9 cellular contexts compared by ENCODE assay signal in genomic region chr1:40783001-40783905, GRCh38. TPM values are rescaled to one million over a fixed set of nuclear protein-coding genes. Genes with fewer than 3 reads are reported as not detected.
DNase-seq lines count a peak whose midpoint lies in the region; ATAC-seq and TF ChIP-seq lines count a peak whose summit lies in the region.
"Had no signal": no experiment of that assay in that cellular context is flagged by ENCODE, and none has a peak within 500 bp of the region (broad histone marks: within the 10 kb centered on the region; RNA-seq: fewer than 3 reads in every experiment).

TSS of gene KCNQ4 (plus strand) at chr1:40783787. CDS start at chr1:40784094, 307 bp downstream.

- no peak within 1 kb of the TSS for H3K9ac ChIP-seq in KMS-11

- no peaks in the 10 kb centered on the region for H3K9me3 ChIP-seq in ovary

- 4 to 9% (median 8%) methylated on average over 43 to 73 of the region's 73 CpGs for WGBS in ovary, 3 donors

- peak; percentile 44 for ATAC-seq in activated T-cell treated with anti-CD3 and anti-CD28 coated beads, Interleukin-2, amount 50 U/mL, for 72 hours (replicated peaks in 1 of 2)
- ATAC-seq in GM21737 (IDR thresholded peaks at IDR 0.05; ENCODE audit: unreplicated experiment) (no peak), GM21381 (IDR thresholded peaks at IDR 0.05; ENCODE audit: unreplicated experiment) (no peak)

- H3K4me1 ChIP-seq in KMS-11 (ENCODE audit: low read depth, poor library complexity, severe bottlenecking) (no peaks in the 10 kb centered on the region), ovary (ENCODE audit: insufficient read depth) (peaks cover 9% of the 10 kb centered on the region)

- H3K27ac Mint-ChIP-seq in activated T-cell treated with anti-CD3 and anti-CD28 coated beads, Interleukin-2, amount 50 U/mL, for 72 hours: no peak within 1 kb of the TSS

- H3K79me2 ChIP-seq in KMS-11 (ENCODE audit: insufficient read depth, low read depth): no peaks in the 10 kb centered on the region

- peak within 1 kb of the TSS; percentile 18; the same call in 1 of the 2 replicates for H2AFZ ChIP-seq in KMS-11 (ENCODE audit: low read depth)

- TF ChIP-seq POLR2A in ovary (IDR thresholded peaks at IDR 0.05): no peak

- peaks cover 0 to 2% of the 10 kb centered on the region in 2 donors for H3K36me3 Mint-ChIP-seq in activated T-cell treated with anti-CD3 and anti-CD28 coated beads, Interleukin-2, amount 50 U/mL, for 72 hours (ENCODE audit: insufficient read depth in 2 of 2)

- TF ChIP-seq EP300 in ovary (IDR thresholded peaks at IDR 0.05): no peak

- intact Hi-C loops in ovary (cut with DNase I): loop anchor here in 1 of 4 donors (10.0 kb wide), 1 partner anchor 62 kb away; no protein-coding TSS in a partner anchor

- peak within 1 kb of the TSS; percentile 70 to 79 for H3K4me3 Mint-ChIP-seq in activated T-cell treated with anti-CD3 and anti-CD28 coated beads, Interleukin-2, amount 50 U/mL, for 72 hours

- no peaks in the 10 kb centered on the region for H4K20me1 ChIP-seq in KMS-11 (ENCODE audit: insufficient read depth)

- no peak within 1 kb of the TSS for H3K4me3 ChIP-seq in KMS-11 (IDR thresholded peaks at IDR 0.05; ENCODE audit: insufficient read depth, low read depth, low read length)
- peak within 1 kb of the TSS; percentile 50 for H3K4me3 ChIP-seq in ovary

- TF ChIP-seq CTCF in KMS-11 (conservative IDR thresholded peaks at IDR 0.05; ENCODE audit: low read depth, low read length) (no peak), ovary (IDR thresholded peaks at IDR 0.05) (no peak)

- H3K4me1 Mint-ChIP-seq in activated T-cell treated with anti-CD3 and anti-CD28 coated beads, Interleukin-2, amount 50 U/mL, for 72 hours (ENCODE audit: low read depth): peaks cover 5% of the 10 kb centered on the region

- H3K27me3 ChIP-seq in KMS-11 (ENCODE audit: insufficient read depth, low read depth) (no peaks in the 10 kb centered on the region), ovary (no peaks in the 10 kb centered on the region)

- H3K9me3 Mint-ChIP-seq in activated T-cell treated with anti-CD3 and anti-CD28 coated beads, Interleukin-2, amount 50 U/mL, for 72 hours: no peaks in the 10 kb centered on the region

- no peak within 1 kb of the TSS for H3K4me2 ChIP-seq in KMS-11

- H3K36me3 ChIP-seq in KMS-11 (ENCODE audit: insufficient read depth): no peaks in the 10 kb centered on the region
- no peaks in the 10 kb centered on the region for H3K36me3 ChIP-seq in ovary

- DNase-seq in DMS 273 (lab: John Stamatoyannopoulos, UW; ENCODE audit: unreplicated experiment) (peak; percentile 100), germinal center (ENCODE audit: low spot score) (peak; percentile 40), ovary (peak; percentile 61 to 73 (median 70)), NCI-H1048 (lab: John Stamatoyannopoulos, UW) (no peak)
- DNase-seq in activated T-cell treated with anti-CD3 and anti-CD28 coated beads, Interleukin-2, amount 50 U/mL, for 72 hours: no peak

- H3K27me3 Mint-ChIP-seq in activated T-cell treated with anti-CD3 and anti-CD28 coated beads, Interleukin-2, amount 50 U/mL, for 72 hours (ENCODE audit: low read depth): peaks cover 36% of the 10 kb centered on the region

- H3K27ac ChIP-seq in KMS-11: no peak within 1 kb of the TSS
- no peak within 1 kb of the TSS for H3K27ac ChIP-seq in ovary

RNA-seq across cellular contexts. Expression of gene KCNQ4, which starts in this region (rescaled TPM):
- total RNA-seq in activated T-cell treated with anti-CD3 and anti-CD28 coated beads, Interleukin-2, amount 50 U/mL, for 72 hours: under 1 TPM; 0.58 to 0.60 TPM
- 1 to 10 TPM in 2 of 7 donors, under 1 TPM in 5; 0.36 to 3.1 (median 0.84) TPM for total RNA-seq in ovary
- polyA plus RNA-seq in ovary: 1 to 10 TPM in 1 of 2 donors, under 1 TPM in 1; 0.73 to 1.1 TPM
- total RNA-seq: pulmonary artery endothelial cell had no signal

Comparison
In these comparisons a context has a peak if more than half of its experiments do, and no peak if none do; other contexts are left out.
1. Peak in ATAC-seq in activated T-cell treated with anti-CD3 and anti-CD28 coated beads, Interleukin-2, amount 50 U/mL, for 72 hours; RNA of the gene not detected or under 1 TPM.
2. DNase-seq: peak in DMS 273 (single experiment), germinal center (single experiment) and ovary (5 of 5); none in activated T-cell treated with anti-CD3 and anti-CD28 coated beads, Interleukin-2, amount 50 U/mL, for 72 hours (0 of 2) and NCI-H1048 (single experiment).